Comparison of ENCODE assay signal across 8 cellular contexts in the genomic region with DNA sequence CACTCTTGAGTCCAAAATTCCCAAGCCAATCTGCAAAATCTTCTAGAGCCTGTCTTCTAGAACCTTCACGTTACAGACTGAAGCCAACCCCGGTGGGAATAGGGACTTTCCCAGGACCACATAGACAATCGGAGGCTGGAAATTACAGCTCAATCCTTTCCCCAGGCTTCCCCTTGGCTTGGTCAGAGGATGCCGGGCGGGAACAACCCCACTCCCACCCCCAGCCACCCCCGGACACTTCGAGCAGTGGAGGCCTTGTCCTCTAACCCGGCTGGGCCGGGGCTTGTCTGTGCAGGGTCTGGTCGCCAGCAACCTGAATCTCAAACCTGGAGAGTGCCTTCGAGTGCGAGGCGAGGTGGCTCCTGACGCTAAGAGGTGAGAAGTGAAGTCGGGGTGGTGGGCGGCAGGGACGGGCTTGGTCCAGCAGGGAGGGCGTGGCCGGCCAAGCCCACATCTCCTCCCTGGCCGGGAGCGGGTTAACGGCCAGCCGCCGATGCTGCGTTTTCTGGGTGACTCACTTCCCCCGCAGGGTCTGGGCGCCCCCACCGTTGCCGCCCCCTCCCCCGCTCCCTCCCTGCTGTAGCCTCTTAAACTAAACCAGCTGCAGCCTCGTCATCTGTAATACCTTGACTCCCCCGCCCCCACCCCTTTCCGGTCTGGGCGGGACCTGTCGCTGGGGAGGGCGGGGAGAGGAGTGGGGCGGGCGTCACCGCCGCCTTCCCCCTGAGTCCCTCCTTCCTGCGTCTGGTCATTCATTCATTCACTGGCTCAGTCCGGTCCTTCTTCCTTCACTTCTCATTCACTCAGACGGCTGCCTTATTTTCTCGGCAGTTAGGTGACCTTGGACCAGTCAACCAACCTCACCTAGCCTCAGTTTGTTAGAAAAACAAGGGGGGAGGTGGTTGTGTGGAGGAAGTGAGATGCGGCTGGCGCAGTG. TPM values are rescaled to one million over a fixed set of nuclear protein-coding genes. Genes with fewer than 3 reads are reported as not detected.
DNase-seq lines count a peak whose midpoint lies in the region; ATAC-seq and TF ChIP-seq lines count a peak whose summit lies in the region.

No MANE protein-coding gene starts in this region.

- in situ Hi-C loops in ACHN (cut with HindIII; ENCODE audit: low pct_ligation_motif_present, low pct_unique_long_range_greater_than_20kb, low sequenced_read_pairs) (no loop called here), GM18951 (cut with MboI; ENCODE audit: low sequenced_read_pairs, unreplicated experiment) (no loop called here)

- peak overlapping the region; percentile 93 for H3K27ac Mint-ChIP-seq in activated T-cell treated with anti-CD3 and anti-CD28 coated beads, Interleukin-2, amount 50 U/mL, for 24 hours
- H3K27ac Mint-ChIP-seq in naive thymus-derived CD8-positive, alpha-beta T cell = peak overlapping the region; percentile 91 to 100 (median 100)
- peak overlapping the region; percentile 92 for H3K27ac Mint-ChIP-seq in stimulated activated effector memory CD8-positive, alpha-beta T cell treated with anti-CD3 and anti-CD28 coated beads, Interleukin-12 subunit alpha, Interleukin-12 subunit beta, amount 100 ng/mL, for 72 hours

- intact Hi-C loops in PC-9 (cut with micrococcal nuclease; ENCODE audit: unreplicated experiment) = loop anchor here (1.0 to 10.0 kb wide), 2 partner anchors 76 to 132 kb away; no protein-coding TSS in a partner anchor
- intact Hi-C loops in esophagus squamous epithelium (cut with DNase I) = no loop called here

- peaks cover 65% of the 10 kb centered on the region for H3K4me1 Mint-ChIP-seq in activated T-cell treated with anti-CD3 and anti-CD28 coated beads, Interleukin-2, amount 50 U/mL, for 24 hours (ENCODE audit: low read depth)
- H3K4me1 Mint-ChIP-seq in naive thymus-derived CD8-positive, alpha-beta T cell = peaks cover 20 to 64% (median 59%) of the 10 kb centered on the region in 4 donors
- H3K4me1 Mint-ChIP-seq in stimulated activated effector memory CD8-positive, alpha-beta T cell treated with anti-CD3 and anti-CD28 coated beads, Interleukin-12 subunit alpha, Interleukin-12 subunit beta, amount 100 ng/mL, for 72 hours = peaks cover 64% of the 10 kb centered on the region

- H3F3A ChIP-seq in PC-9 (ENCODE audit: insufficient read depth, low read depth) = peaks cover 47% of the 10 kb centered on the region

- H3K4me1 ChIP-seq in PC-9 (replicated peaks; ENCODE audit: insufficient read depth) (peaks cover 56% of the 10 kb centered on the region), esophagus squamous epithelium (peaks cover 32 to 80% (median 50%) of the 10 kb centered on the region in 3 donors)

- DNase-seq in ACHN = peak; percentile 90
- peak; percentile 88 to 93 for DNase-seq in PC-9
- peak; percentile 96 for DNase-seq in activated T-cell treated with anti-CD3 and anti-CD28 coated beads, Interleukin-2, amount 50 U/mL, for 24 hours
- peak; percentile 71 for DNase-seq in esophagus squamous epithelium (lab: John Stamatoyannopoulos, UW)
- DNase-seq in naive thymus-derived CD8-positive, alpha-beta T cell = peak; percentile 88 to 97 (median 92)
- peak; percentile 80 to 94 for DNase-seq in stimulated activated effector memory CD8-positive, alpha-beta T cell treated with anti-CD3 and anti-CD28 coated beads, Interleukin-12 subunit alpha, Interleukin-12 subunit beta, amount 100 ng/mL, for 72 hours (ENCODE audit: low spot score in 2 of 2)

- H3K27ac ChIP-seq in PC-9 (peak overlapping the region; percentile 69), esophagus squamous epithelium (peak overlapping the region; percentile 78 to 95 (median 90))

- H4K20me1 ChIP-seq in PC-9 (ENCODE audit: insufficient read depth) = no peaks in the 10 kb centered on the region

- H3K79me2 ChIP-seq in PC-9 (ENCODE audit: low read depth) = no peaks in the 10 kb centered on the region

- TF ChIP-seq POLR2A in GM18951 (IDR thresholded peaks at IDR 0.05; ENCODE audit: extremely low read depth, insufficient read depth, insufficient read length) (peak; percentile 64), esophagus squamous epithelium (IDR thresholded peaks at IDR 0.05) (peak in 1 of 4 donors; percentile 55)

- peak overlapping the region; percentile 79 for H3K4me3 Mint-ChIP-seq in activated T-cell treated with anti-CD3 and anti-CD28 coated beads, Interleukin-2, amount 50 U/mL, for 24 hours
- H3K4me3 Mint-ChIP-seq in naive thymus-derived CD8-positive, alpha-beta T cell = peak overlapping the region; percentile 89 to 99 (median 93)
- H3K4me3 Mint-ChIP-seq in stimulated activated effector memory CD8-positive, alpha-beta T cell treated with anti-CD3 and anti-CD28 coated beads, Interleukin-12 subunit alpha, Interleukin-12 subunit beta, amount 100 ng/mL, for 72 hours = peak overlapping the region; percentile 79

- 5 to 22% methylated on average over 3 to 22 of the region's 46 CpGs for WGBS in esophagus squamous epithelium, 2 donors

- peaks cover 5% of the 10 kb centered on the region for H3K36me3 Mint-ChIP-seq in activated T-cell treated with anti-CD3 and anti-CD28 coated beads, Interleukin-2, amount 50 U/mL, for 24 hours (ENCODE audit: low read depth)
- H3K36me3 Mint-ChIP-seq in naive thymus-derived CD8-positive, alpha-beta T cell = no peaks in the 10 kb centered on the region
- H3K36me3 Mint-ChIP-seq in stimulated activated effector memory CD8-positive, alpha-beta T cell treated with anti-CD3 and anti-CD28 coated beads, Interleukin-12 subunit alpha, Interleukin-12 subunit beta, amount 100 ng/mL, for 72 hours = peaks cover 68% of the 10 kb centered on the region

- TF ChIP-seq CTCF in PC-9 (conservative IDR thresholded peaks at IDR 0.05) (no peak), esophagus squamous epithelium (IDR thresholded peaks at IDR 0.05) (no peak)

- H3K9me3 Mint-ChIP-seq in activated T-cell treated with anti-CD3 and anti-CD28 coated beads, Interleukin-2, amount 50 U/mL, for 24 hours = no peaks in the 10 kb centered on the region
- no peaks in the 10 kb centered on the region for H3K9me3 Mint-ChIP-seq in naive thymus-derived CD8-positive, alpha-beta T cell
- H3K9me3 Mint-ChIP-seq in stimulated activated effector memory CD8-positive, alpha-beta T cell treated with anti-CD3 and anti-CD28 coated beads, Interleukin-12 subunit alpha, Interleukin-12 subunit beta, amount 100 ng/mL, for 72 hours = no peaks in the 10 kb centered on the region

- no peaks in the 10 kb centered on the region for H3K9me2 ChIP-seq in PC-9 (ENCODE audit: insufficient read depth)

- H3K27me3 ChIP-seq in PC-9 (ENCODE audit: insufficient read depth, low read depth) = no peaks in the 10 kb centered on the region
- no peaks in the 10 kb centered on the region for H3K27me3 ChIP-seq in esophagus squamous epithelium

- peak overlapping the region; percentile 88 for H3K4me2 ChIP-seq in PC-9

- H3K4me3 ChIP-seq in PC-9 (peak overlapping the region; percentile 56), esophagus squamous epithelium (peak overlapping the region; percentile 24 to 77 (median 51))

- peak overlapping the region; percentile 49; the same call in 1 of the 2 replicates for H2AFZ ChIP-seq in PC-9

- H3K27me3 Mint-ChIP-seq in activated T-cell treated with anti-CD3 and anti-CD28 coated beads, Interleukin-2, amount 50 U/mL, for 24 hours = no peaks in the 10 kb centered on the region
- no peaks in the 10 kb centered on the region for H3K27me3 Mint-ChIP-seq in naive thymus-derived CD8-positive, alpha-beta T cell

- ATAC-seq in HG03469 (IDR thresholded peaks at IDR 0.05; ENCODE audit: unreplicated experiment) = peak; percentile 27
- ATAC-seq in naive thymus-derived CD8-positive, alpha-beta T cell = peak; percentile 79 to 87
- peak; percentile 82 for ATAC-seq in stimulated activated effector memory CD8-positive, alpha-beta T cell treated with anti-CD3 and anti-CD28 coated beads, Interleukin-12 subunit alpha, Interleukin-12 subunit beta, amount 100 ng/mL, for 72 hours

- no peaks in the 10 kb centered on the region for H3K36me3 ChIP-seq in PC-9 (ENCODE audit: low read depth)
- peaks cover 0 to 6% (median 0%) of the 10 kb centered on the region in 3 donors for H3K36me3 ChIP-seq in esophagus squamous epithelium

- H3K9me3 ChIP-seq in PC-9 (ENCODE audit: insufficient read depth, low read depth) = no peaks in the 10 kb centered on the region
- no peaks in the 10 kb centered on the region for H3K9me3 ChIP-seq in esophagus squamous epithelium

- BruUV-seq in PC-9 (replicated peaks; lab: Mats Ljungman, UMichigan) = TSS peak; percentile 91

- CTCF ChIA-PET in PC-9 (lab: Charles Lee) = interaction anchor here (0.6 kb wide), 3 partner anchors 132 to 476 kb away, joined by 3 to 7 read pairs (median 6); no protein-coding TSS in a partner anchor

- POLR2A ChIA-PET in PC-9 (lab: Charles Lee; ENCODE audit: unreplicated experiment) = interaction anchor here (0.6 to 1.0 kb wide), 3 partner anchors 9 to 393 kb away, joined by 6 to 24 read pairs (median 8); a partner anchor contains a TSS
- POLR2A ChIA-PET in naive thymus-derived CD8-positive, alpha-beta T cell (lab: Charles Lee) = interaction anchor here (0.6 to 66.7 kb wide), 8 partner anchors 9 to 229 kb away, joined by 3 to 2283 read pairs (median 4); a partner anchor contains a TSS

RNA-seq across cellular contexts. Expression of a gene that starts 1.5 kb away (rescaled TPM):
- total RNA-seq in PC-9 (2021) (734 and 791 TPM in 2 replicates), esophagus squamous epithelium (100 to 1,000 TPM in 2 of 4 donors, 10 to 100 TPM in 2; 25.4 to 261 (median 92.3) TPM)
- total RNA-seq in naive thymus-derived CD8-positive, alpha-beta T cell = 10 to 100 TPM; 14.3 to 16.8 TPM
- polyA plus RNA-seq in naive thymus-derived CD8-positive, alpha-beta T cell = 100 to 1,000 TPM in 1 of 3 donors, 10 to 100 TPM in 2; 19.6 to 122 (median 34.8) TPM

RNA-seq across cellular contexts. Expression of a gene that starts 9.2 kb away (rescaled TPM):
- total RNA-seq in PC-9 (2021) (42.1 and 44.3 TPM in 2 replicates), esophagus squamous epithelium (10 to 100 TPM; 34.3 to 44.5 (median 40.8) TPM)
- 10 to 100 TPM; 47.9 to 48.6 TPM for total RNA-seq in naive thymus-derived CD8-positive, alpha-beta T cell
- polyA plus RNA-seq in naive thymus-derived CD8-positive, alpha-beta T cell = 10 to 100 TPM; 35.0 to 46.4 (median 43.8) TPM

RNA-seq across cellular contexts. Expression of a gene that starts 18.4 kb away (rescaled TPM):
- total RNA-seq in PC-9 (2021) = 10.9 and 13.5 TPM in 2 replicates
- 1 to 10 TPM; 2.3 to 4.1 (median 2.9) TPM for total RNA-seq in esophagus squamous epithelium
- 1 to 10 TPM; 4.3 to 5.9 TPM for total RNA-seq in naive thymus-derived CD8-positive, alpha-beta T cell
- 1 to 10 TPM; 1.7 to 9.6 (median 5.8) TPM for polyA plus RNA-seq in naive thymus-derived CD8-positive, alpha-beta T cell

RNA-seq across cellular contexts. Expression of a gene that starts 19.9 kb away (rescaled TPM):
- total RNA-seq in PC-9 (2021) = 170 and 172 TPM in 2 replicates
- total RNA-seq in esophagus squamous epithelium = 100 to 1,000 TPM in 2 of 4 donors, 10 to 100 TPM in 2; 67.6 to 149 (median 108) TPM
- 10 to 100 TPM; 26.4 to 30.9 TPM for total RNA-seq in naive thymus-derived CD8-positive, alpha-beta T cell
- 10 to 100 TPM in 2 of 3 donors, 1 to 10 TPM in 1; 7.8 to 11.6 (median 10.7) TPM for polyA plus RNA-seq in naive thymus-derived CD8-positive, alpha-beta T cell

RNA-seq across cellular contexts. Expression of a gene that starts 37.5 kb away (rescaled TPM):
- total RNA-seq in PC-9 (2021) (52.1 and 60.5 TPM in 2 replicates), esophagus squamous epithelium (10 to 100 TPM; 33.8 to 53.4 (median 42.0) TPM)
- total RNA-seq in naive thymus-derived CD8-positive, alpha-beta T cell = 10 to 100 TPM; 77.9 to 79.0 TPM
- 10 to 100 TPM; 16.9 to 26.5 (median 25.6) TPM for polyA plus RNA-seq in naive thymus-derived CD8-positive, alpha-beta T cell

Comparison
In these comparisons a context has a peak if more than half of its experiments do, and no peak if none do; other contexts are left out.
1. Peak in every context shown above with its lines: DNase-seq, ATAC-seq, H3K4me3 ChIP-seq and H3K27ac ChIP-seq.
2. ATAC-seq: peak in every context shown above with its lines; median percentile 83 in naive thymus-derived CD8-positive, alpha-beta T cell; 82 in stimulated activated effector memory CD8-positive, alpha-beta T cell treated with anti-CD3 and anti-CD28 coated beads, Interleukin-12 subunit alpha, Interleukin-12 subunit beta, amount 100 ng/mL, for 72 hours; 27 in HG03469.